ENCODE assay signal across 2 cellular contexts in the genomic region with DNA sequence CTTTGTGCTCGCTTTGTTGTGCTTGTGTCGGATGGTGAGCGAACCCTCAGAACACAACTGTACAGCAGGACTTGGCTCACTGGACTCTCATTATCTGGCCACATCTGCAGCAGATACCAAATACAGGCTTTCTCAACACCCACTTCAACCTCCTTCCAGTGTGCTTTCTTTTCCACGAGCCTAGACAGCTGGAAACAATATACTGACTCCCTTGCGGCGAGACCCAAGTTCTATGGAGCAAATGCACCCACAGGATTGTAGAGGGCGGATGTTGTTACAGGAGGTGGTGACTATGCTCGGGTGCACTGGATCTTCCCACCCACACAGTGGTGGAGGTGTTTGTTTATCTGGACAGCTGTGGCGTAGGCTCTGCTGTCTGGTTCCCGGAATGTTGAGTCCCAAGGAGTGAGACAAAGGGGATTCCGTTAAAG.
TF ChIP-seq lines count a peak whose summit lies in the region.

No MANE protein-coding gene starts in this region.

TF ChIP-seq in SK-N-SH, 30 proteins besides CTCF, POLR2A, EP300 and RAD21 (continued from another document):
- TF ChIP-seq USF2 (IDR thresholded peaks at IDR 0.05; ENCODE audit: borderline replicate concordance, low read depth, low read length) = no peak

TF ChIP-seq in SK-N-SH treated with all-trans-retinoic acid at 6 μM for 48 hours, 23 proteins besides CTCF, POLR2A, EP300 and RAD21 (continued from another document):
- TF ChIP-seq, protein P1, sequence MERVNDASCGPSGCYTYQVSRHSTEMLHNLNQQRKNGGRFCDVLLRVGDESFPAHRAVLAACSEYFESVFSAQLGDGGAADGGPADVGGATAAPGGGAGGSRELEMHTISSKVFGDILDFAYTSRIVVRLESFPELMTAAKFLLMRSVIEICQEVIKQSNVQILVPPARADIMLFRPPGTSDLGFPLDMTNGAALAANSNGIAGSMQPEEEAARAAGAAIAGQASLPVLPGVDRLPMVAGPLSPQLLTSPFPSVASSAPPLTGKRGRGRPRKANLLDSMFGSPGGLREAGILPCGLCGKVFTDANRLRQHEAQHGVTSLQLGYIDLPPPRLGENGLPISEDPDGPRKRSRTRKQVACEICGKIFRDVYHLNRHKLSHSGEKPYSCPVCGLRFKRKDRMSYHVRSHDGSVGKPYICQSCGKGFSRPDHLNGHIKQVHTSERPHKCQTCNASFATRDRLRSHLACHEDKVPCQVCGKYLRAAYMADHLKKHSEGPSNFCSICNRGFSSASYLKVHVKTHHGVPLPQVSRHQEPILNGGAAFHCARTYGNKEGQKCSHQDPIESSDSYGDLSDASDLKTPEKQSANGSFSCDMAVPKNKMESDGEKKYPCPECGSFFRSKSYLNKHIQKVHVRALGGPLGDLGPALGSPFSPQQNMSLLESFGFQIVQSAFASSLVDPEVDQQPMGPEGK (CRISPR knock-in tag; IDR thresholded peaks at IDR 0.05; ENCODE audit: borderline replicate concordance) = no peak
- TF ChIP-seq CREB5 (CRISPR knock-in tag; IDR thresholded peaks at IDR 0.05; ENCODE audit: low read depth) = no peak
- TF ChIP-seq TCF4 (CRISPR knock-in tag; IDR thresholded peaks at IDR 0.05; ENCODE audit: borderline replicate concordance) = no peak
- no peak for TF ChIP-seq OSR1 (CRISPR knock-in tag; IDR thresholded peaks at IDR 0.05)
- TF ChIP-seq ESRRG (CRISPR knock-in tag; IDR thresholded peaks at IDR 0.05) = no peak
- no peak for TF ChIP-seq GLIS3 (CRISPR knock-in tag; IDR thresholded peaks at IDR 0.05)
TF ChIP-seq in SK-N-SH treated with all-trans-retinoic acid at 6 μM for 48 hours: peak in this region for 0.
